In the genomic region with DNA sequence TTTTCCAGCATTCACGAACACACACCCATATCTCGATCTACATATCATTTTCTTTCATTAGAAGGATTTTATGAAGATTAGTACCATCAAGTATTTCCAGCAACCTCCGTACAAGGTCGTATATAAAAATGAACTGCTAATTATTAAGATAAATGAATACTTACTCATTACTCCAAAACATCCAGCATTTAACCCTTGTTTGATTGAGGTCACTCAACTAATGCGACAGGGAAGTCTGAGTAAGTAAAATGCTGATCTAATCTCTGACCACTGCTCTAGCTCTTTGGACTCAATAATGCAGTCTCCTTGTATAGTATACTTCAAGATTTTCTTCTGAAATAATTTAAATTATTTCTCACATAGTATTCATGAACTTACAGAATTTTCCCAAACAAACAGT, we compare ENCODE assay signal across 1 cellular context.
A peak's percentile ranks its signal among the peaks of the same experiment; 100 is the strongest.
TF ChIP-seq lines count a peak whose summit lies in the region.

No MANE protein-coding gene starts in this region.

TF ChIP-seq in K562, 482 proteins besides CTCF, POLR2A, EP300 and RAD21:
- TF ChIP-seq, protein P1, sequence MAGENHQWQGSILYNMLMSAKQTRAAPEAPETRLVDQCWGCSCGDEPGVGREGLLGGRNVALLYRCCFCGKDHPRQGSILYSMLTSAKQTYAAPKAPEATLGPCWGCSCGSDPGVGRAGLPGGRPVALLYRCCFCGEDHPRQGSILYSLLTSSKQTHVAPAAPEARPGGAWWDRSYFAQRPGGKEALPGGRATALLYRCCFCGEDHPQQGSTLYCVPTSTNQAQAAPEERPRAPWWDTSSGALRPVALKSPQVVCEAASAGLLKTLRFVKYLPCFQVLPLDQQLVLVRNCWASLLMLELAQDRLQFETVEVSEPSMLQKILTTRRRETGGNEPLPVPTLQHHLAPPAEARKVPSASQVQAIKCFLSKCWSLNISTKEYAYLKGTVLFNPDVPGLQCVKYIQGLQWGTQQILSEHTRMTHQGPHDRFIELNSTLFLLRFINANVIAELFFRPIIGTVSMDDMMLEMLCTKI (IDR thresholded peaks at IDR 0.05; ENCODE audit: partially characterized antibody): no peak
- TF ChIP-seq, protein P2, sequence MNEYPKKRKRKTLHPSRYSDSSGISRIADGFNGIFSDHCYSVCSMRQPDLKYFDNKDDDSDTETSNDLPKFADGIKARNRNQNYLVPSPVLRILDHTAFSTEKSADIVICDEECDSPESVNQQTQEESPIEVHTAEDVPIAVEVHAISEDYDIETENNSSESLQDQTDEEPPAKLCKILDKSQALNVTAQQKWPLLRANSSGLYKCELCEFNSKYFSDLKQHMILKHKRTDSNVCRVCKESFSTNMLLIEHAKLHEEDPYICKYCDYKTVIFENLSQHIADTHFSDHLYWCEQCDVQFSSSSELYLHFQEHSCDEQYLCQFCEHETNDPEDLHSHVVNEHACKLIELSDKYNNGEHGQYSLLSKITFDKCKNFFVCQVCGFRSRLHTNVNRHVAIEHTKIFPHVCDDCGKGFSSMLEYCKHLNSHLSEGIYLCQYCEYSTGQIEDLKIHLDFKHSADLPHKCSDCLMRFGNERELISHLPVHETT (CRISPR knock-in tag; conservative IDR thresholded peaks at IDR 0.05 in 1 of 2, IDR thresholded peaks at IDR 0.05 in 1 of 2): no peak
- TF ChIP-seq DACH1 (IDR thresholded peaks at IDR 0.05; ENCODE audit: partially characterized antibody): peak; percentile 61
- TF ChIP-seq, protein P3, sequence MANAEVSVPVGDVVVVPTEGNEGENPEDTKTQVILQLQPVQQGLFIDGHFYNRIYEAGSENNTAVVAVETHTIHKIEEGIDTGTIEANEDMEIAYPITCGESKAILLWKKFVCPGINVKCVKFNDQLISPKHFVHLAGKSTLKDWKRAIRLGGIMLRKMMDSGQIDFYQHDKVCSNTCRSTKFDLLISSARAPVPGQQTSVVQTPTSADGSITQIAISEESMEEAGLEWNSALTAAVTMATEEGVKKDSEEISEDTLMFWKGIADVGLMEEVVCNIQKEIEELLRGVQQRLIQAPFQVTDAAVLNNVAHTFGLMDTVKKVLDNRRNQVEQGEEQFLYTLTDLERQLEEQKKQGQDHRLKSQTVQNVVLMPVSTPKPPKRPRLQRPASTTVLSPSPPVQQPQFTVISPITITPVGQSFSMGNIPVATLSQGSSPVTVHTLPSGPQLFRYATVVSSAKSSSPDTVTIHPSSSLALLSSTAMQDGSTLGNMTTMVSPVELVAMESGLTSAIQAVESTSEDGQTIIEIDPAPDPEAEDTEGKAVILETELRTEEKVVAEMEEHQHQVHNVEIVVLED (CRISPR knock-in tag; IDR thresholded peaks at IDR 0.05): no peak
- TF ChIP-seq ZNF212 (CRISPR knock-in tag; IDR thresholded peaks at IDR 0.05): no peak
- TF ChIP-seq CBX3 (IDR thresholded peaks at IDR 0.05; ENCODE audit: borderline replicate concordance in 1 of 2, low read length in 2 of 2): no peak
- TF ChIP-seq TAF9B (IDR thresholded peaks at IDR 0.05; ENCODE audit: partially characterized antibody): no peak
- no peak for TF ChIP-seq HDAC6 (IDR thresholded peaks at IDR 0.05; ENCODE audit: low read depth, low read length)
TF ChIP-seq in K562: peak in this region for 1.
